In the genomic region with DNA sequence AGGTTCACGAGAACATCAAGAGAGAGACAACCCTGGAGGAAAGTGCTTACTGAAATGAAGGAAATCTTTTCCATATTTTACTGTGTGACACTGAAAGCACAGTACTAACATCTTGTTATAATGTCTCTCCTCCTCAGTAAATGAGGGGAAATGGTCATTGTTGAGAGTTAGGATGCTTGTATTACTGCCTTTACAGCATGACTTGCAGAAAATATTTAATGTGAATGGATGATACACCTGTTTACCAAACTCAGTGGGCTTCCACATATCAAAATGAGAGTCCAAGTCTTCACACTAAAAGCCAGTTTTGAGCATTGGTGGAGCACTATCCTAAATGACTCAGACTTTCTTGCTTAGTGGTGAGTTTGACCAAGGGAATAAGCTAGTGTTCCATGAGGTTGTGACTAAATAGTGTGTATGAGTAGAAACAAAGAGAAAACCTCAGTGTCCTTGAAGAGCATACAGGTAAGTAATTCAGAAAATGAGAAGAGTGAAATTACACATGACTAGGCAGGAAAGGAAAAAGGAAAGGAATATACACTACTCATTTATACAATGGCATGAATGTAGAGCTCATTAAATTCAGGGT, we compare ENCODE assay signal across 31 cellular contexts.
"Had no signal": no experiment of that assay in that cellular context is flagged by ENCODE, and none has a peak within 500 bp of the region (broad histone marks: within the 10 kb centered on the region; RNA-seq: fewer than 3 reads in every experiment).

No MANE protein-coding gene starts in this region.

- H3K27ac Mint-ChIP-seq: activated B cell treated with CpG ODN at 0.5 μM for 24 hours; activated CD4-positive, alpha-beta memory T cell treated with anti-CD3 and anti-CD28 coated beads, Interleukin-2, amount 10 ng/mL, durations not matched to agents 7 days and 5 days; activated CD4-positive, alpha-beta T cell treated with anti-CD3 and anti-CD28 coated beads, Interleukin-2, amount 10 ng/mL, durations not matched to agents 7 days and 5 days; T-cell had no signal

- H3K36me3 Mint-ChIP-seq: brain, T-cell had no signal

- DNase-seq: activated B cell treated with CpG ODN at 0.5 μM for 24 hours; activated CD4-positive, alpha-beta memory T cell treated with anti-CD3 and anti-CD28 coated beads, Interleukin-2, amount 10 ng/mL, durations not matched to agents 7 days and 5 days; activated CD4-positive, alpha-beta T cell treated with anti-CD3 and anti-CD28 coated beads for 1 hour; activated CD4-positive, alpha-beta T cell treated with anti-CD3 and anti-CD28 coated beads, Interleukin-2, amount 10 ng/mL, durations not matched to agents 7 days and 5 days; activated gamma-delta T cell treated with Interleukin-2 at 50 U/mL for 16 hours; activated naive CD4-positive, alpha-beta T cell treated with anti-CD3 and anti-CD28 coated beads, Interleukin-2, amount 50 U/mL, for 16 hours; amygdala; colonic mucosa; Kasumi-1; KBM-7; NCI-H146; NCI-H187 treated with DMSO at 0.1 percent for 48 hours; NCI-H2081 treated with DMSO at 0.1 percent for 48 hours; NCI-H2171 treated with DMSO at 0.1 percent for 48 hours; NCI-H226; NCI-H510A; NCI-H526 treated with DMSO at 0.1 percent for 48 hours; NCI-H82; NK-92 treated with Interleukin-12 subunit alpha and Interleukin-12 subunit beta, amount 100 ng/mL, for 24 hours; OCI-M1; RPMI8226; T-cell; T-helper 2 cell; T1000 had no signal

- FAIRE-seq: astrocyte, TTC549 had no signal

- H3K27me3 Mint-ChIP-seq: activated B cell treated with CpG ODN at 0.5 μM for 24 hours; activated CD4-positive, alpha-beta memory T cell treated with anti-CD3 and anti-CD28 coated beads, Interleukin-2, amount 10 ng/mL, durations not matched to agents 7 days and 5 days; activated CD4-positive, alpha-beta T cell treated with anti-CD3 and anti-CD28 coated beads, Interleukin-2, amount 10 ng/mL, durations not matched to agents 7 days and 5 days; brain; T-cell had no signal

- H3K4me3 ChIP-seq: cardiac muscle cell, colonic mucosa, SK-N-MC had no signal

- H3K4me1 Mint-ChIP-seq: activated B cell treated with CpG ODN at 0.5 μM for 24 hours; activated CD4-positive, alpha-beta memory T cell treated with anti-CD3 and anti-CD28 coated beads, Interleukin-2, amount 10 ng/mL, durations not matched to agents 7 days and 5 days had no signal

- H3K27me3 ChIP-seq: cardiac muscle cell, colonic mucosa had no signal

- H3K4me1 ChIP-seq: colonic mucosa had no signal

- H3K9me3 Mint-ChIP-seq: activated CD4-positive, alpha-beta memory T cell treated with anti-CD3 and anti-CD28 coated beads, Interleukin-2, amount 10 ng/mL, durations not matched to agents 7 days and 5 days; activated CD4-positive, alpha-beta T cell treated with anti-CD3 and anti-CD28 coated beads, Interleukin-2, amount 10 ng/mL, durations not matched to agents 7 days and 5 days; brain had no signal

- H3K9me3 ChIP-seq: colonic mucosa had no signal

- ATAC-seq: Panc1, Right ventricle myocardium inferior, T-cell had no signal

- H3K36me3 ChIP-seq: cardiac muscle cell, colonic mucosa had no signal

- H3K27ac ChIP-seq: cardiac muscle cell, colonic mucosa, SK-N-MC had no signal

- H3K4me3 Mint-ChIP-seq: activated B cell treated with CpG ODN at 0.5 μM for 24 hours; activated CD4-positive, alpha-beta memory T cell treated with anti-CD3 and anti-CD28 coated beads, Interleukin-2, amount 10 ng/mL, durations not matched to agents 7 days and 5 days; activated CD4-positive, alpha-beta T cell treated with anti-CD3 and anti-CD28 coated beads, Interleukin-2, amount 10 ng/mL, durations not matched to agents 7 days and 5 days; brain; T-cell had no signal
